Comparison of ENCODE assay signal across 25 cellular contexts in the genomic region with DNA sequence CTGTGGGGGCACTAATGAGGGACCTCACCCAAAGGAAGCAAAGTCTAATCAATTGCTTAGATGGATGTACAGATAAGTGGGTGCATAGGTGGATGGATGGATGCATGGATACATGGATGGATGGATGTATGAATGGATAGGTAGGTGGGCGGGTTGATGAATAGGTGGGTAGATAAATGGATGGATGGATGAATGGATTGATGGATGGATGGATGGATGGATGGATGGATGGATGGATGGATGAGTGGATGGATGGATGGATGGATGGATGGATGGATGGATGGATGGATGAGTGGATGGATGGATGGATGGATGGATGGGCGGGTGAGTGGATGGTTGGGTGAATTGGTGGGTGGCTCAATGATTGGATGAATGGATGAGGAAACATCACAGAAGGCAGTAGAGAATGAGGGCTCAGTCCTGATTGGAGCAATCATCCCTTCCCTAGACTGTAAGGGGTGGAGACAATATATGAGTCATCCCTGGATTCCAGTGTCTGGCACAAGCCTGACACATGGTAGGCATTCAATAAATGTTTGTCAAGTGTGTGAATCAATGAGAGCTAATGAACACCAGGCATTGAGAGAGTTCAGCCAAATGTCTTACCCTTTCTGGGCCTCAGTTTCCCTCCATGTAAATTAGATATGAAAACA. TPM values are rescaled to one million over a fixed set of nuclear protein-coding genes. Genes with fewer than 3 reads are reported as not detected.
DNase-seq lines count a peak whose midpoint lies in the region; ATAC-seq, FAIRE-seq and TF ChIP-seq lines count a peak whose summit lies in the region.
"Had no signal": no experiment of that assay in that cellular context is flagged by ENCODE, and none has a peak within 500 bp of the region (broad histone marks: within the 10 kb centered on the region; RNA-seq: fewer than 3 reads in every experiment).

No MANE protein-coding gene starts in this region.

- H4K20me1 ChIP-seq in keratinocyte (ENCODE audit: control insufficient read depth, extremely low read depth, insufficient read depth, low read length): no peaks in the 10 kb centered on the region

- no peak overlapping the region for H2AFZ ChIP-seq in keratinocyte (ENCODE audit: control insufficient read depth, low read length)

- H3K27me3 ChIP-seq in keratinocyte (ENCODE audit: control insufficient read depth, extremely low read depth, insufficient read depth, low read length): peaks cover 9% of the 10 kb centered on the region
- H3K27me3 ChIP-seq: body of pancreas had no signal

- TF ChIP-seq CTCF in astrocyte of the spinal cord (IDR thresholded peaks at IDR 0.05; ENCODE audit: low read depth, low read length): no peak
- no peak for TF ChIP-seq CTCF in keratinocyte (optimal IDR thresholded peaks at IDR 0.05 in 1 of 3, IDR thresholded peaks at IDR 0.05 in 1 of 3, conservative IDR thresholded peaks at IDR 0.05 in 1 of 3; ENCODE audit: extremely low read depth in 1 of 3, insufficient read depth in 2 of 3, low read length in 3 of 3)

- no peak overlapping the region for H3K4me3 ChIP-seq in astrocyte of the spinal cord (ENCODE audit: low read depth, low read length)
- no peak overlapping the region for H3K4me3 ChIP-seq in keratinocyte (ENCODE audit: control insufficient read depth in 2 of 3, extremely low read depth in 1 of 3, insufficient read depth in 2 of 3, low read depth in 1 of 3, low read length in 3 of 3)
- H3K4me3 ChIP-seq: body of pancreas, left lung, psoas muscle, upper lobe of right lung had no signal

- dilution Hi-C loops in keratinocyte (cut with MboI; ENCODE audit: extremely low pct_ligation_motif_present, low sequenced_read_pairs): no loop called here

- in situ Hi-C loops in astrocyte of the spinal cord (cut with HindIII; ENCODE audit: low sequenced_read_pairs): no loop called here

- H3K9me1 ChIP-seq in keratinocyte (ENCODE audit: control insufficient read depth, extremely low read depth, insufficient read depth, low read length): no peaks in the 10 kb centered on the region

- H3K9ac ChIP-seq in keratinocyte (ENCODE audit: control insufficient read depth, extremely low read depth, insufficient read depth, low read length): no peak overlapping the region

- intact Hi-C loops in left cardiac atrium (cut with DNase I): loop anchor here (5.0 to 10.0 kb wide), 3 partner anchors 84 to 266 kb away; no protein-coding TSS in a partner anchor

- H3K4me2 ChIP-seq in keratinocyte (ENCODE audit: control insufficient read depth, extremely low read depth, insufficient read depth, low read depth, low read length): no peak overlapping the region

- H3K79me2 ChIP-seq in keratinocyte (ENCODE audit: control insufficient read depth, insufficient read depth, low read length): no peaks in the 10 kb centered on the region

- H3K9me3 ChIP-seq in keratinocyte (ENCODE audit: control insufficient read depth, low read depth, low read length): no peaks in the 10 kb centered on the region
- H3K9me3 ChIP-seq: body of pancreas, left lung, psoas muscle, upper lobe of right lung had no signal

- DNase-seq in EH (ENCODE audit: low read depth) (peak; percentile 35), HT1080 (ENCODE audit: low read depth) (peak; percentile 41), astrocyte of the spinal cord (ENCODE audit: low read depth, low spot score) (peak; percentile 1), keratinocyte (ENCODE audit: low read depth, low spot score) (no peak), NCI-H1092 treated with DMSO at 0.1 percent for 48 hours (lab: John Stamatoyannopoulos, UW) (no peak), left cardiac atrium (no peak)
- DNase-seq: activated CD4-positive, alpha-beta memory T cell treated with anti-CD3 and anti-CD28 coated beads, Interleukin-2, amount 10 ng/mL, durations not matched to agents 7 days and 5 days; activated naive CD4-positive, alpha-beta T cell treated with anti-CD3 and anti-CD28 coated beads for 36 hours; activated T-cell treated with anti-CD3 and anti-CD28 coated beads, Interleukin-2, amount 50 U/mL, for 1 hour; body of pancreas; cortex of kidney; GF-D8; KBM-7; left lung; NCI-H1105 treated with DMSO at 0.1 percent for 48 hours; NCI-H524 treated with DMSO at 0.1 percent for 48 hours; psoas muscle; SIG-M5; stimulated activated CD4-positive, alpha-beta T cell treated with anti-CD3 and anti-CD28 coated beads, Interleukin-4, amount 100 ng/mL, for 24 hours; upper lobe of right lung; WERI-Rb-1 had no signal

- ATAC-seq in left cardiac atrium: no peak
- no peak for ATAC-seq in HG02852 (IDR thresholded peaks at IDR 0.05; ENCODE audit: unreplicated experiment)
- ATAC-seq in HG03457 (IDR thresholded peaks at IDR 0.05; ENCODE audit: unreplicated experiment): no peak
- ATAC-seq: upper lobe of right lung had no signal

- H3K4me1 ChIP-seq in keratinocyte (ENCODE audit: control insufficient read depth, extremely low read depth, insufficient read depth, low read length): no peaks in the 10 kb centered on the region
- H3K4me1 ChIP-seq: body of pancreas, psoas muscle, upper lobe of right lung had no signal

- peak; percentile 60 for FAIRE-seq in keratinocyte (lab: Jason Lieb, UNC)
- FAIRE-seq: D721Med had no signal

- H3K27ac ChIP-seq in keratinocyte (ENCODE audit: control insufficient read depth, insufficient read depth, low read length): no peak overlapping the region
- H3K27ac ChIP-seq: body of pancreas, HL-60, left lung, psoas muscle, upper lobe of right lung, WERI-Rb-1 had no signal

- no peaks in the 10 kb centered on the region for H3K36me3 ChIP-seq in keratinocyte (ENCODE audit: control insufficient read depth in 2 of 2, extremely low read depth in 1 of 2, insufficient read depth in 2 of 2, low read length in 2 of 2)
- H3K36me3 ChIP-seq: left lung, upper lobe of right lung, WERI-Rb-1 had no signal

RNA-seq across cellular contexts. Expression of gene PXYLP1, which starts 40.4 kb away (rescaled TPM):
- total RNA-seq in HT1080 (2014; rRNA removed; shearing (Covaris generic)): 7.7 and 13.2 TPM in 2 replicates
- polyA plus RNA-seq in HT1080 (2015; cell fraction: cytosol; rRNA removed): 7.4 and 10.2 TPM in 2 replicates
- polyA plus RNA-seq in HT1080 (2015; cell fraction: nucleus; rRNA removed): 9.9 and 12.1 TPM in 2 replicates
- polyA plus RNA-seq in keratinocyte: 2.3 to 3.1 TPM (median 3.0 TPM) in 3 replicates
- 2.4 TPM for polyA plus RNA-seq in keratinocyte (2011; ENCODE audit: low read depth)
- 1.4 and 2.3 TPM in 2 replicates for polyA plus RNA-seq in keratinocyte (2011; cell fraction: cytosol; rRNA removed)
- polyA plus RNA-seq in keratinocyte (2011; cell fraction: nucleus; rRNA removed): 3.5 and 4.3 TPM in 2 replicates
- polyA plus RNA-seq in keratinocyte (2012; ENCODE audit: low replicate concordance): 2.1 and 3.4 TPM in 2 replicates
- 3.4 to 6.6 TPM (median 4.7 TPM) in 3 replicates for polyA minus RNA-seq in keratinocyte
- 1.2 TPM for polyA minus RNA-seq in keratinocyte (2011; cell fraction: cytosol; rRNA and poly(A)+ RNA removed)
- 2.6 and 4.5 TPM in 2 replicates for polyA minus RNA-seq in keratinocyte (2011; cell fraction: nucleus; rRNA and poly(A)+ RNA removed)
- total RNA-seq in left cardiac atrium: 10 to 100 TPM in 1 of 2 donors, 1 to 10 TPM in 1; 5.6 to 10.8 TPM

Comparison
In these comparisons a context has a peak if more than half of its experiments do, and no peak if none do; other contexts are left out.
1. DNase-seq: peak in EH (single experiment), HT1080 (single experiment) and astrocyte of the spinal cord (single experiment); none in keratinocyte (single experiment), NCI-H1092 treated with DMSO at 0.1 percent for 48 hours (single experiment) and left cardiac atrium (single experiment).